In genomic region chrX:49291615-49292337, GRCh38 we compare ENCODE assay signal across 9 cellular contexts. TPM values are rescaled to one million over a fixed set of nuclear protein-coding genes. Genes with fewer than 3 reads are reported as not detected.
A peak's percentile ranks its signal among the peaks of the same experiment; 100 is the strongest.
DNase-seq lines count a peak whose midpoint lies in the region; ATAC-seq and TF ChIP-seq lines count a peak whose summit lies in the region.
"Had no signal": no experiment of that assay in that cellular context is flagged by ENCODE, and none has a peak within 500 bp of the region (broad histone marks: within the 10 kb centered on the region; RNA-seq: fewer than 3 reads in every experiment).

No MANE protein-coding gene starts in this region.

- no peak overlapping the region for H3K14ac ChIP-seq in trophoblast cell (ENCODE audit: low read length)

- H3K9me3 Mint-ChIP-seq in HFFc6: no peaks in the 10 kb centered on the region
- no peaks in the 10 kb centered on the region for H3K9me3 Mint-ChIP-seq in activated T-cell treated with anti-CD3 and anti-CD28 coated beads, Interleukin-2, amount 50 U/mL, for 72 hours

- no peaks in the 10 kb centered on the region for H4K20me1 ChIP-seq in DOHH2 (ENCODE audit: control insufficient read depth, insufficient read depth, low read depth, low read length)

- no peak overlapping the region for H4K12ac ChIP-seq in trophoblast cell (ENCODE audit: low read depth, low read length)

- no peak overlapping the region for H4K8ac ChIP-seq in trophoblast cell (ENCODE audit: low read depth, low read length)

- no peak overlapping the region for H3K9ac ChIP-seq in trophoblast cell (ENCODE audit: low read length)

- H3K79me2 ChIP-seq in DOHH2 (ENCODE audit: control insufficient read depth, low read length): no peaks in the 10 kb centered on the region
- H3K79me2 ChIP-seq in trophoblast cell (ENCODE audit: control insufficient read depth, insufficient read depth, low read length, poor library complexity): no peaks in the 10 kb centered on the region

- no peak overlapping the region for H3K27ac ChIP-seq in DOHH2 (ENCODE audit: low read depth, low read length)
- H3K27ac ChIP-seq in foreskin keratinocyte: no peak overlapping the region
- H3K27ac ChIP-seq in trophoblast cell (ENCODE audit: low read depth, low read length): no peak overlapping the region
- no peak overlapping the region for H3K27ac ChIP-seq in aorta (ENCODE audit: low read depth in 1 of 2, low read length in 2 of 2)

- no peak overlapping the region for H2BK120ac ChIP-seq in trophoblast cell (ENCODE audit: insufficient read depth, low read length, poor library complexity)

- WGBS in trophoblast cell (ENCODE audit: extremely low coverage, insufficient coverage, insufficient read length): no CpG with 5 or more reads among the region's 11 CpGs
- WGBS in aorta, 2 donors: 16 to 33% methylated on average over 11 of the region's 11 CpGs

- H3K27ac Mint-ChIP-seq in HFFc6: no peak overlapping the region
- H3K27ac Mint-ChIP-seq in activated T-cell treated with anti-CD3 and anti-CD28 coated beads, Interleukin-2, amount 50 U/mL, for 72 hours: peak overlapping the region; percentile 72

- peak; percentile 87 to 92 for ATAC-seq in activated T-cell treated with anti-CD3 and anti-CD28 coated beads, Interleukin-2, amount 50 U/mL, for 72 hours (replicated peaks in 1 of 2)
- ATAC-seq in foreskin keratinocyte: peak; percentile 73
- ATAC-seq in aorta (ENCODE audit: low FRiP score): peak; percentile 73
- ATAC-seq in GM21825 (IDR thresholded peaks at IDR 0.05; ENCODE audit: unreplicated experiment): no peak

- DNase-seq in HFFc6: peak; percentile 10
- peak; percentile 82 for DNase-seq in OCI-M1 (lab: John Stamatoyannopoulos, UW)
- DNase-seq in activated T-cell treated with anti-CD3 and anti-CD28 coated beads, Interleukin-2, amount 50 U/mL, for 72 hours: peak; percentile 75 to 78
- DNase-seq in foreskin keratinocyte: no peak
- peak; percentile 10 to 65 for DNase-seq in trophoblast cell
- DNase-seq in aorta: peak in 1 of 2 donors; percentile 67

- H3K4me1 ChIP-seq in DOHH2 (ENCODE audit: control insufficient read depth, low read length): no peaks in the 10 kb centered on the region
- no peaks in the 10 kb centered on the region for H3K4me1 ChIP-seq in foreskin keratinocyte
- no peaks in the 10 kb centered on the region for H3K4me1 ChIP-seq in trophoblast cell (ENCODE audit: control insufficient read depth in 1 of 2, insufficient read depth in 2 of 2, low read length in 2 of 2)
- H3K4me1 ChIP-seq in aorta (ENCODE audit: control insufficient read depth in 1 of 2, insufficient read depth in 2 of 2, low read length in 2 of 2): no peaks in the 10 kb centered on the region

- H3K4me1 Mint-ChIP-seq in HFFc6 (ENCODE audit: low read depth): peaks cover 5% of the 10 kb centered on the region; the same call in 1 of the 2 replicates
- peaks cover 36% of the 10 kb centered on the region for H3K4me1 Mint-ChIP-seq in activated T-cell treated with anti-CD3 and anti-CD28 coated beads, Interleukin-2, amount 50 U/mL, for 72 hours (ENCODE audit: low read depth)

- no peak overlapping the region for H2AFZ ChIP-seq in trophoblast cell (ENCODE audit: insufficient read depth, low read length, poor library complexity)

- TF ChIP-seq CTCF in DOHH2 (IDR thresholded peaks at IDR 0.05; ENCODE audit: low read depth, low read length, poor library complexity, severe bottlenecking) (peak; percentile 66), HFFc6 (IDR thresholded peaks at IDR 0.05) (peak; percentile 79), foreskin keratinocyte (conservative IDR thresholded peaks at IDR 0.05) (peak; percentile 65)

- H2BK12ac ChIP-seq in trophoblast cell (ENCODE audit: low read length): no peak overlapping the region

- H3K27me3 ChIP-seq in DOHH2 (ENCODE audit: control insufficient read depth, low read length): no peaks in the 10 kb centered on the region
- H3K27me3 ChIP-seq in foreskin keratinocyte: no peaks in the 10 kb centered on the region
- no peaks in the 10 kb centered on the region for H3K27me3 ChIP-seq in trophoblast cell (ENCODE audit: insufficient read depth, low read length)
- H3K27me3 ChIP-seq in aorta (ENCODE audit: control insufficient read depth in 1 of 2, insufficient read depth in 2 of 2, low read length in 1 of 2): no peaks in the 10 kb centered on the region

- no peak overlapping the region for H2AK5ac ChIP-seq in trophoblast cell (ENCODE audit: low read length)

- H3K4me3 Mint-ChIP-seq in HFFc6: no peak overlapping the region
- no peak overlapping the region for H3K4me3 Mint-ChIP-seq in activated T-cell treated with anti-CD3 and anti-CD28 coated beads, Interleukin-2, amount 50 U/mL, for 72 hours

- no peaks in the 10 kb centered on the region for H3F3A ChIP-seq in DOHH2 (ENCODE audit: control insufficient read depth, insufficient read depth)

- H3K4ac ChIP-seq in trophoblast cell (ENCODE audit: low read depth, low read length): no peak overlapping the region

- H3K4me2 ChIP-seq in DOHH2 (ENCODE audit: low read length) (no peak overlapping the region), trophoblast cell (ENCODE audit: low read length) (no peak overlapping the region)

- H3K4me3 ChIP-seq in DOHH2 (ENCODE audit: low read length) (no peak overlapping the region), trophoblast cell (ENCODE audit: low read depth, low read length) (no peak overlapping the region), aorta (ENCODE audit: low read length in 2 of 2) (no peak overlapping the region)

- H3K18ac ChIP-seq in trophoblast cell (ENCODE audit: low read length): no peak overlapping the region

- no peaks in the 10 kb centered on the region for H3K79me1 ChIP-seq in trophoblast cell (ENCODE audit: low read length)

- no peaks in the 10 kb centered on the region for H3K9me2 ChIP-seq in DOHH2 (replicated peaks; ENCODE audit: control insufficient read depth, low read length)

- H3K9me3 ChIP-seq in DOHH2 (ENCODE audit: control insufficient read depth, insufficient read depth, low read length) (no peaks in the 10 kb centered on the region), trophoblast cell (ENCODE audit: insufficient read depth, low read depth, low read length) (no peaks in the 10 kb centered on the region), aorta (ENCODE audit: control insufficient read depth, low read length) (no peaks in the 10 kb centered on the region)

- H3K36me3 Mint-ChIP-seq in HFFc6 (ENCODE audit: low read depth): no peaks in the 10 kb centered on the region
- no peaks in the 10 kb centered on the region for H3K36me3 Mint-ChIP-seq in activated T-cell treated with anti-CD3 and anti-CD28 coated beads, Interleukin-2, amount 50 U/mL, for 72 hours (ENCODE audit: insufficient read depth in 2 of 2)

- no peak overlapping the region for H4K91ac ChIP-seq in trophoblast cell (ENCODE audit: low read depth, low read length)

- no peak overlapping the region for H2BK5ac ChIP-seq in trophoblast cell (ENCODE audit: low read depth, low read length, poor library complexity)

- H3K36me3 ChIP-seq in DOHH2 (ENCODE audit: control insufficient read depth, low read length) (no peaks in the 10 kb centered on the region), trophoblast cell (ENCODE audit: control insufficient read depth in 1 of 2, insufficient read depth in 2 of 2, low read length in 2 of 2) (no peaks in the 10 kb centered on the region), aorta (ENCODE audit: control insufficient read depth in 1 of 2, insufficient read depth in 2 of 2, low read length in 1 of 2) (no peaks in the 10 kb centered on the region)

- H3K27me3 Mint-ChIP-seq in HFFc6 (ENCODE audit: insufficient read depth): no peaks in the 10 kb centered on the region; the same call in none of the 2 replicates
- H3K27me3 Mint-ChIP-seq in activated T-cell treated with anti-CD3 and anti-CD28 coated beads, Interleukin-2, amount 50 U/mL, for 72 hours (ENCODE audit: low read depth): peaks cover 15% of the 10 kb centered on the region

- H3K23ac ChIP-seq in trophoblast cell (ENCODE audit: low read length): no peak overlapping the region

- intact Hi-C loops in aorta (cut with DNase I): loop anchor here in 1 of 2 donors (5.0 kb wide), 1 partner anchor 586 kb away; the partner anchor contains the start of gene USP27X

RNA-seq across cellular contexts. Expression of gene GAGE10, which starts 11.7 kb away (rescaled TPM):
- total RNA-seq in HFFc6 (2021; fragmentation: NEBNext Ultra II Directional; extraction: Animal tissue kit (Norgen Biotek cat#: 25700)): not detected
- total RNA-seq in activated T-cell treated with anti-CD3 and anti-CD28 coated beads, Interleukin-2, amount 50 U/mL, for 72 hours: not detected
- not detected in 2 replicates for total RNA-seq in foreskin keratinocyte
- polyA plus RNA-seq in foreskin keratinocyte: not detected in 2 replicates
- polyA plus RNA-seq in trophoblast cell (2013): not detected in 2 replicates
- not detected for total RNA-seq in aorta
- not detected for polyA plus RNA-seq in aorta
- polyA plus RNA-seq: adipose tissue had no signal

RNA-seq across cellular contexts. Expression of gene PPP1R3F, which starts 22.2 kb away (rescaled TPM):
- 1 to 10 TPM; 2.4 to 4.5 (median 4.1) TPM for total RNA-seq in HFFc6 (2021; fragmentation: NEBNext Ultra II Directional; extraction: Animal tissue kit (Norgen Biotek cat#: 25700))
- total RNA-seq in activated T-cell treated with anti-CD3 and anti-CD28 coated beads, Interleukin-2, amount 50 U/mL, for 72 hours: 10 to 100 TPM in 1 of 2 donors, 1 to 10 TPM in 1; 9.8 to 16.1 TPM
- 0.92 and 1.2 TPM in 2 replicates for total RNA-seq in foreskin keratinocyte
- polyA plus RNA-seq in foreskin keratinocyte: 1.1 and 1.8 TPM in 2 replicates
- 2.7 and 2.9 TPM in 2 replicates for polyA plus RNA-seq in trophoblast cell (2013)
- total RNA-seq in aorta: 1 to 10 TPM; 7.9 to 9.2 TPM
- polyA plus RNA-seq in aorta: 1 to 10 TPM; 1.9 to 6.3 TPM

RNA-seq across cellular contexts. Expression of gene FOXP3, which starts 27.3 kb away (rescaled TPM):
- total RNA-seq in HFFc6 (2021; fragmentation: NEBNext Ultra II Directional; extraction: Animal tissue kit (Norgen Biotek cat#: 25700)): under 1 TPM in 3 of 6 experiments, not detected in 3; 0.09 to 0.16 (median 0.14) TPM
- total RNA-seq in activated T-cell treated with anti-CD3 and anti-CD28 coated beads, Interleukin-2, amount 50 U/mL, for 72 hours: 10 to 100 TPM; 16.7 to 22.8 TPM
- total RNA-seq in foreskin keratinocyte: 0.11 and 0.14 TPM in 2 replicates
- 0.09 and 0.15 TPM in 2 replicates for polyA plus RNA-seq in foreskin keratinocyte
- 0.11 TPM in 2 replicates for polyA plus RNA-seq in trophoblast cell (2013)
- under 1 TPM in 1 of 2 donors, not detected in 1; 0.32 TPM for total RNA-seq in aorta
- polyA plus RNA-seq in aorta: not detected

RNA-seq across cellular contexts. Expression of gene GAGE12J, which starts 30.1 kb away (rescaled TPM):
- total RNA-seq in HFFc6 (2021; fragmentation: NEBNext Ultra II Directional; extraction: Animal tissue kit (Norgen Biotek cat#: 25700)): not detected
- total RNA-seq in activated T-cell treated with anti-CD3 and anti-CD28 coated beads, Interleukin-2, amount 50 U/mL, for 72 hours: not detected
- not detected in 2 replicates for total RNA-seq in foreskin keratinocyte
- not detected in 2 replicates for polyA plus RNA-seq in foreskin keratinocyte
- polyA plus RNA-seq in trophoblast cell (2013): not detected in 2 replicates
- total RNA-seq in aorta: not detected
- polyA plus RNA-seq in aorta: not detected
- polyA plus RNA-seq: adipose tissue had no signal

RNA-seq across cellular contexts. Expression of gene GAGE13, which starts 39.6 kb away (rescaled TPM):
- not detected for total RNA-seq in HFFc6 (2021; fragmentation: NEBNext Ultra II Directional; extraction: Animal tissue kit (Norgen Biotek cat#: 25700))
- total RNA-seq in activated T-cell treated with anti-CD3 and anti-CD28 coated beads, Interleukin-2, amount 50 U/mL, for 72 hours: not detected
- total RNA-seq in foreskin keratinocyte: not detected in 2 replicates
- not detected in 2 replicates for polyA plus RNA-seq in foreskin keratinocyte
- polyA plus RNA-seq in trophoblast cell (2013): not detected in 2 replicates
- total RNA-seq in aorta: not detected
- not detected for polyA plus RNA-seq in aorta
- polyA plus RNA-seq: adipose tissue had no signal

Comparison
In these comparisons a context has a peak if more than half of its experiments do, and no peak if none do; other contexts are left out.
1. DNase-seq: peak in HFFc6 (single experiment), OCI-M1 (single experiment), activated T-cell treated with anti-CD3 and anti-CD28 coated beads, Interleukin-2, amount 50 U/mL, for 72 hours (2 of 2) and trophoblast cell (2 of 2); none in foreskin keratinocyte (0 of 2).
2. RNA of gene FOXP3, which starts 27.3 kb away (total RNA-seq): 16.7 to 22.8 TPM in activated T-cell treated with anti-CD3 and anti-CD28 coated beads, Interleukin-2, amount 50 U/mL, for 72 hours; 0.32 TPM in aorta, 0.11 to 0.14 TPM in foreskin keratinocyte and 0.09 to 0.16 TPM in HFFc6; every median in the first group is over 10 times any median in the second.
3. Peak in every context shown above with its lines, with median percentiles within 50 percentile points of each other: CTCF ChIP-seq.